Comparison of ENCODE assay signal across 9 cellular contexts in the genomic region with DNA sequence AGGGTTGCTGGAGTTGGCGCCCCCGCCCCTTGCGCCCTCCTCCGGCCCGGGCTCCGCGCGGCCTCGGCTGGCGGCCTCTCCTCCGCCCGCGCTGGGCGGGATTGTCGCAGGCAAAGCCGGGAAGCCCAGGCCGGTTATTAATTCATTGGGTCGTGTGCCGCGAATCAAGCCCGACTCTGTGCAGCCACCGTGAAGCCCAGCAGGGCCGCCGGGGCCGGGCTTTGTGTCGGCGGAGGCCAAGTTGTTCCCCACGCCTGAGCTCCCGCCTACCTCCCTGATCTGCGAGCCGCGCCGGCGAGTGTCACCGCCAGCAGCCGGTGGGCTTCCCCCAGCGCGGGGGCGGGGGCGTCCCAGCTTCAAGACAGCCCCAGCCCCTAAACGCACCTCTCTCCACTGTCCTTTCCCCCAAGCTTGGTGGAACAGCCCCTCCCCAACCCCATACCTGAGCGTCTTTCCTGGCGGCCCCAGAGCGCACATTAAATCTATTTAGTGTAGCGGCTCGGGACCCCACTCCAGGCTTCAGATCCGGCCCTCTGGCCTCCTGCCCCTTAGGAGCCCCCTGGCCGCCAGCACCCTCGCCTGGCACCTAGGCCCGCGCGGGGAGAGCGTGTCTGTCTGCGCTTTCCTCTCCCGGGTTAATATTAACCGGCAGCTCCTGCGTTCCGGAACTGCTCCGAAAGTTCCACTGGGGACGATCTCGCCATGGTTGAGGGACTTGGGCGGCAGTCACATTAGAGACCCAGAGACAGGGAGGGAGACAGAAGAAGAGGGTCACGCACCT. TPM values are rescaled to one million over a fixed set of nuclear protein-coding genes. Genes with fewer than 3 reads are reported as not detected.
DNase-seq lines count a peak whose midpoint lies in the region; ATAC-seq and TF ChIP-seq lines count a peak whose summit lies in the region.
"Had no signal": no experiment of that assay in that cellular context is flagged by ENCODE, and none has a peak within 500 bp of the region (broad histone marks: within the 10 kb centered on the region; RNA-seq: fewer than 3 reads in every experiment).

No MANE protein-coding gene starts in this region.

- peaks cover 0 to 88% (median 70%) of the 10 kb centered on the region in 11 experiments; a peak in 18 of 22 replicates for H4K20me1 ChIP-seq in BLaER1 treated with 17β-estradiol and CSF1 and Interleukin-3, amounts not matched to agents 10 nM and 100 nM

- H3K4me3 ChIP-seq in BLaER1 treated with 17β-estradiol and CSF1 and Interleukin-3, amounts not matched to agents 10 nM and 100 nM: peak overlapping the region; percentile 46 to 61 (median 52)
- H3K4me3 ChIP-seq in colonic mucosa (peak overlapping the region; percentile 48), muscle layer of duodenum (ENCODE audit: low read depth in 1 of 2, low read length in 2 of 2) (peak overlapping the region; percentile 30 to 57)

- no peak overlapping the region for H3K27ac ChIP-seq in BLaER1 treated with 17β-estradiol and CSF1 and Interleukin-3, amounts not matched to agents 10 nM and 100 nM
- H3K27ac ChIP-seq in colonic mucosa: peak overlapping the region; percentile 89
- no peak overlapping the region for H3K27ac ChIP-seq in muscle layer of duodenum (ENCODE audit: low read length)

- peak; percentile 43 for ATAC-seq in GM21619 (IDR thresholded peaks at IDR 0.05; ENCODE audit: unreplicated experiment)
- no peak for ATAC-seq in HG03135 (IDR thresholded peaks at IDR 0.05; ENCODE audit: unreplicated experiment)
- ATAC-seq: esophagus mucosa had no signal

- H3K4me2 ChIP-seq in BLaER1 treated with 17β-estradiol and CSF1 and Interleukin-3, amounts not matched to agents 10 nM and 100 nM: peak overlapping the region; percentile 84 to 99 (median 91)

- no peak for TF ChIP-seq CTCF in colonic mucosa (IDR thresholded peaks at IDR 0.05)

- H3K4me1 ChIP-seq in BLaER1 treated with 17β-estradiol and CSF1 and Interleukin-3, amounts not matched to agents 10 nM and 100 nM: peaks cover 38 to 59% (median 48%) of the 10 kb centered on the region in 10 experiments
- H3K4me1 ChIP-seq in colonic mucosa (peaks cover 15% of the 10 kb centered on the region), muscle layer of duodenum (ENCODE audit: control insufficient read depth in 1 of 2, insufficient read depth in 2 of 2, low read length in 2 of 2) (peaks cover 0 to 71% of the 10 kb centered on the region in 2 donors)

- intact Hi-C loops in colonic mucosa (cut with DNase I): no loop called here

- H3K36me3 ChIP-seq in BLaER1 treated with 17β-estradiol and CSF1 and Interleukin-3, amounts not matched to agents 10 nM and 100 nM: no peaks in the 10 kb centered on the region
- H3K36me3 ChIP-seq in colonic mucosa (no peaks in the 10 kb centered on the region), muscle layer of duodenum (ENCODE audit: control insufficient read depth in 1 of 2, insufficient read depth in 2 of 2, low read length in 2 of 2) (no peaks in the 10 kb centered on the region)

- H3K9me3 ChIP-seq in BLaER1 treated with 17β-estradiol and CSF1 and Interleukin-3, amounts not matched to agents 10 nM and 100 nM (replicated peaks in 1 of 11): peaks cover 0 to 11% (median 0%) of the 10 kb centered on the region in 11 experiments; a peak in 6 of 22 replicates
- no peaks in the 10 kb centered on the region for H3K9me3 ChIP-seq in colonic mucosa
- H3K9me3 ChIP-seq in muscle layer of duodenum (ENCODE audit: control insufficient read depth in 1 of 2, low read length in 2 of 2): no peaks in the 10 kb centered on the region

- DNase-seq in colonic mucosa (peak; percentile 76), AG20443 (ENCODE audit: low spot score) (no peak), OCI-M2 (lab: John Stamatoyannopoulos, UW; ENCODE audit: unreplicated experiment) (no peak), putamen (ENCODE audit: low spot score) (no peak)

- peak overlapping the region in 7 of 11 experiments; percentile 8 to 55 (median 30); a peak in 8 of 22 replicates for H3K9ac ChIP-seq in BLaER1 treated with 17β-estradiol and CSF1 and Interleukin-3, amounts not matched to agents 10 nM and 100 nM
- H3K9ac ChIP-seq in colonic mucosa (ENCODE audit: low read depth in 2 of 2, low read length in 2 of 2): peak overlapping the region; percentile 62 to 81

- H3K27me3 ChIP-seq in BLaER1 treated with 17β-estradiol and CSF1 and Interleukin-3, amounts not matched to agents 10 nM and 100 nM: peaks cover 100% of the 10 kb centered on the region in 11 experiments
- H3K27me3 ChIP-seq in colonic mucosa: peaks cover 63% of the 10 kb centered on the region
- peaks cover 51% of the 10 kb centered on the region for H3K27me3 ChIP-seq in muscle layer of duodenum (ENCODE audit: low read depth, low read length)

RNA-seq across cellular contexts. Expression of a gene that starts 3.5 kb away (rescaled TPM):
- 1 to 10 TPM; 5.6 to 8.1 TPM for total RNA-seq in colonic mucosa
- total RNA-seq: esophagus mucosa had no signal
